ENCODE assay signal across 23 cellular contexts in the genomic region with DNA sequence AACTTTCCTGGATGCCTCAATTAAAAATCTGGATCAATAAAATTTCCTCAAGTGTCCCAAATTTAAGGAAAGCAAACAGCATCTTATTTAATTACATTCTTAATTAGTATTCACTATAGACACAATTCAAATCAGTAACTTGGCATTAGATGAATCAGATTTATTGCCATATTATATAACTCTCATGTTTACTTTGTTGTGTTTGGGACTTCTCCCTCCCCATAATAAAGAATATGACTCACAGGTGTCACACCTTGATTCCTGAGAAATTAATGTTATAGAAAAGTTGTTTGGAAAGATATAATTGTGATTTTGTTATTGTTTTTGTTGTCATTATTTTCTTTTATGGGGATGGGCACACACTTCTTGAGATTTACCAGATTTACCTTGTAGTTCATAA. TPM values are rescaled to one million over a fixed set of nuclear protein-coding genes. Genes with fewer than 3 reads are reported as not detected.
"Had no signal": no experiment of that assay in that cellular context is flagged by ENCODE, and none has a peak within 500 bp of the region (broad histone marks: within the 10 kb centered on the region; RNA-seq: fewer than 3 reads in every experiment).

No MANE protein-coding gene starts in this region.

- FAIRE-seq: endometrium, keratinocyte, pancreas had no signal

- ATAC-seq: effector memory CD8-positive, alpha-beta T cell; left ventricle myocardium superior; lower lobe of right lung; natural killer cell; pancreas; right lobe of liver; stimulated activated naive CD8-positive, alpha-beta T cell treated with anti-CD3 and anti-CD28 coated beads, Interleukin-15, amount 100 ng/mL, for 72 hours; upper lobe of right lung had no signal

- H3K27ac ChIP-seq: lower lobe of right lung, neutrophil, pancreas, right lobe of liver, suprapubic skin, transverse colon, upper lobe of right lung, uterus had no signal

- H3K27me3 ChIP-seq: neutrophil, pancreas, right lobe of liver, suprapubic skin, transverse colon, upper lobe of right lung, uterus had no signal

- H3K36me3 ChIP-seq: lower lobe of right lung, neutrophil, pancreas, right lobe of liver, suprapubic skin, transverse colon, upper lobe of right lung, uterus had no signal

- H3K9me3 ChIP-seq: lower lobe of right lung, neutrophil, pancreas, right lobe of liver, suprapubic skin, transverse colon, upper lobe of right lung, uterus had no signal

- H3K4me3 ChIP-seq: lower lobe of right lung, pancreas, right lobe of liver, smooth muscle cell, suprapubic skin, transverse colon, upper lobe of right lung, uterus had no signal

- DNase-seq: cortex of kidney; effector memory CD8-positive, alpha-beta T cell; head of caudate nucleus; left ventricle myocardium superior; lower lobe of right lung; natural killer cell; pancreas; right lobe of liver; stimulated activated CD4-positive, alpha-beta T cell treated with anti-CD3 and anti-CD28 coated beads, Interleukin-12 subunit alpha, Interleukin-12 subunit beta, amount 100 ng/mL, for 4 hours; stimulated activated CD4-positive, alpha-beta T cell treated with anti-CD3 and anti-CD28 coated beads, Interleukin-1b, Interleukin-23, amount 100 ng/mL, for 48 hours; stimulated activated CD4-positive, alpha-beta T cell treated with anti-CD3 and anti-CD28 coated beads, Interleukin-4, amount 100 ng/mL, for 1 hour; stimulated activated CD8-positive, alpha-beta memory T cell treated with anti-CD3 and anti-CD28 coated beads, Interleukin-4, amount 100 ng/mL, for 48 hours; stimulated activated naive CD4-positive, alpha-beta T cell; stimulated activated naive CD8-positive, alpha-beta T cell treated with anti-CD3 and anti-CD28 coated beads, Interleukin-15, amount 100 ng/mL, for 72 hours; transverse colon; upper lobe of right lung; uterus had no signal

- H3K4me1 ChIP-seq: lower lobe of right lung, pancreas, right lobe of liver, suprapubic skin, transverse colon, upper lobe of right lung, uterus had no signal

RNA-seq across cellular contexts. Expression of a gene that starts 18.4 kb away (rescaled TPM):
- total RNA-seq: natural killer cell, pulmonary artery endothelial cell had no signal
